23 cellular contexts compared by ENCODE assay signal in the genomic region with DNA sequence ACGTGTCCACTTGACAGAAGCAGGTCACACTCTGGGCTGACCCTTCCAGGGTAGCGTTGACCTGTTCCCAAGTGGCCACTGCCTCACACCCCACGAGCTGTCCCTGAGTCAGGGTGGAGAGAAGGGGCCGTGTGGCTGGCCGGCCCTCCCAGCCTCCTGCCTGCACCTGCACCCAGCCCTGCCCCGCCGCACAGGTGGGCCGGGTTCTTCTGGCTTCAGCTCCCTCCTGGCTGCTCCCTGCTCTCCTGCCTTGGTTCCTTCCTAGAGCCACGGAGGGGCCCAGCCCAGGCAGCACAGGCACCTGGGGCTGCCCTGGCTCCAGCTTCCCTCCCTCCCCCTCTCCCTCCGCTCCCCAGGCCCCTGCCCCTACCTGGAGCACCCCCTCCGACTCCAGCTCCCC.
"Had no signal": no experiment of that assay in that cellular context is flagged by ENCODE, and none has a peak within 500 bp of the region (broad histone marks: within the 10 kb centered on the region; RNA-seq: fewer than 3 reads in every experiment).

No MANE protein-coding gene starts in this region.

- H3K27me3 ChIP-seq: colonic mucosa, gastrocnemius medialis had no signal

- H3K27ac ChIP-seq: colonic mucosa, epithelial cell of prostate, esophagus squamous epithelium, gastrocnemius medialis, heart right ventricle, left lung, lower lobe of right lung had no signal

- H3K27me3 Mint-ChIP-seq: effector memory CD8-positive, alpha-beta T cell had no signal

- H3K9me3 Mint-ChIP-seq: dendritic cell treated with granulocyte-macrophage colony-stimulating factor and Interleukin-4, amounts not matched to agents 40 ng/mL and 50 ng/mL, for 4 days; effector memory CD8-positive, alpha-beta T cell; endodermal cell had no signal

- ATAC-seq: effector memory CD8-positive, alpha-beta T cell; esophagus mucosa; gastrocnemius medialis; heart right ventricle; left cardiac atrium; left lung; left ventricle myocardium superior; lower lobe of right lung; mucosa of descending colon had no signal

- H3K9me3 ChIP-seq: colonic mucosa, esophagus squamous epithelium, gastrocnemius medialis, heart right ventricle, left lung, lower lobe of right lung, mucosa of descending colon had no signal

- H3K4me3 Mint-ChIP-seq: dendritic cell treated with granulocyte-macrophage colony-stimulating factor and Interleukin-4, amounts not matched to agents 40 ng/mL and 50 ng/mL, for 4 days; effector memory CD8-positive, alpha-beta T cell; endodermal cell had no signal

- H3K4me3 ChIP-seq: colonic mucosa, esophagus squamous epithelium, gastrocnemius medialis, heart right ventricle, left lung, lower lobe of right lung, mucosa of descending colon had no signal

- H3K36me3 ChIP-seq: colonic mucosa, esophagus squamous epithelium, gastrocnemius medialis, heart right ventricle, left lung, lower lobe of right lung had no signal

- H3K4me1 Mint-ChIP-seq: endodermal cell had no signal

- H3K27ac Mint-ChIP-seq: dendritic cell treated with granulocyte-macrophage colony-stimulating factor and Interleukin-4, amounts not matched to agents 40 ng/mL and 50 ng/mL, for 4 days; effector memory CD8-positive, alpha-beta T cell; endodermal cell had no signal

- H3K4me1 ChIP-seq: colonic mucosa, gastrocnemius medialis, heart right ventricle, left lung, lower lobe of right lung had no signal

- DNase-seq: colonic mucosa; cortex of kidney; effector CD8-positive, alpha-beta T cell; effector memory CD8-positive, alpha-beta T cell; endodermal cell; erythroblast; esophagus squamous epithelium; foreskin fibroblast; foreskin melanocyte; gastrocnemius medialis; glutamatergic neuron; head of caudate nucleus; heart right ventricle; hippocampal formation; left cardiac atrium; left lung; left ventricle myocardium superior; lower lobe of right lung; mesendoderm; mucosa of descending colon had no signal
